In the genomic region with DNA sequence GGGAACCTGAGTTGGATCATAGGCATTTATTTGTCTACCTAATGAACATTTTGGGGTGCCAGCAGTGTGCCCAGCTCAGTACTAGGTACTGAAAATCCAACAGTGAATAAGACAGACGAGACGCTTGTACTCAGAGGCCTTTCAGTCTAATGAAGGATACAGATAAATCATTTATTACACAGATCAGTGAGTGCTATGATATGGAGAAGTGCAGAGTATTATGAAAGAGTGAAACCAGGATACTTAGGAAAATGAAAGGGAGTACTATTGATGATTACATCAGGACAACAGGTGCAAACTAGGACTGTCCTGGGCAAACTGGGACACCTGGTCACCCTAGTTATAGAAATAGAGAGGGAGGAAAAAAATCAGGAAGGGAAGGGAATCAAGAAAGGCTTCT, we compare ENCODE assay signal across 38 cellular contexts.
"Had no signal": no experiment of that assay in that cellular context is flagged by ENCODE, and none has a peak within 500 bp of the region (broad histone marks: within the 10 kb centered on the region; RNA-seq: fewer than 3 reads in every experiment).

No MANE protein-coding gene starts in this region.

- H3K27ac Mint-ChIP-seq: activated naive CD4-positive, alpha-beta T cell treated with anti-CD3 and anti-CD28 coated beads for 36 hours; activated naive CD4-positive, alpha-beta T cell treated with anti-CD3 and anti-CD28 coated beads, Interleukin-2, amount 10 ng/mL, durations not matched to agents 7 days and 5 days; activated naive CD4-positive, alpha-beta T cell treated with anti-CD3 and anti-CD28 coated beads, Interleukin-2, amount 50 U/mL, for 24 hours; activated naive CD4-positive, alpha-beta T cell treated with anti-CD3 and anti-CD28 coated beads, Interleukin-2, amount 50 U/mL, for 72 hours; activated naive CD8-positive, alpha-beta T cell; activated naive CD8-positive, alpha-beta T cell treated with anti-CD3 and anti-CD28 coated beads for 36 hours; activated naive CD8-positive, alpha-beta T cell treated with anti-CD3 and anti-CD28 coated beads, Interleukin-2, amount 10 ng/mL, durations not matched to agents 7 days and 5 days; activated naive CD8-positive, alpha-beta T cell treated with anti-CD3 and anti-CD28 coated beads, Interleukin-2, amount 50 U/mL, for 24 hours; activated T-cell treated with anti-CD3 and anti-CD28 coated beads, Interleukin-2, amount 50 U/mL, for 24 hours; activated T-cell treated with anti-CD3 and anti-CD28 coated beads, Interleukin-2, amount 50 U/mL, for 72 hours; activated T-helper 1 cell treated with anti-CD3 and anti-CD28 coated beads, Interleukin-12 subunit alpha, Interleukin-12 subunit beta, Interleukin-2, Interleukin-4 antibody, amounts not matched to agents 30 ng/mL and 10 ng/mL and 1 ng/mL, durations not matched to agents 14 hours and 24 hours and 36 hours; activated T-helper 17 cell treated with anti-CD3 and anti-CD28 coated beads, Interleukin-2, amount 50 U/mL, for 72 hours; activated T-helper 2 cell treated with anti-CD3 and anti-CD28 coated beads, Interferon-gamma antibody, Interleukin-2, Interleukin-4, amounts not matched to agents 10 μg/mL and 5 μg/mL and 100 μg/mL, durations not matched to agents 14 hours and 24 hours and 36 hours had no signal

- H3K27me3 Mint-ChIP-seq: activated naive CD4-positive, alpha-beta T cell treated with anti-CD3 and anti-CD28 coated beads, Interleukin-2, amount 10 ng/mL, durations not matched to agents 7 days and 5 days; activated naive CD4-positive, alpha-beta T cell treated with anti-CD3 and anti-CD28 coated beads, Interleukin-2, amount 50 U/mL, for 24 hours; activated naive CD8-positive, alpha-beta T cell treated with anti-CD3 and anti-CD28 coated beads, Interleukin-2, amount 50 U/mL, for 24 hours; activated T-cell treated with anti-CD3 and anti-CD28 coated beads, Interleukin-2, amount 50 U/mL, for 24 hours had no signal

- H3K27ac ChIP-seq: adrenal gland, ascending aorta, body of pancreas, brain microvascular endothelial cell, breast epithelium, cardiac muscle cell had no signal

- H3K4me1 ChIP-seq: adrenal gland, body of pancreas, breast epithelium had no signal

- H3K9me3 ChIP-seq: adrenal gland, ascending aorta, body of pancreas, breast epithelium had no signal

- H3K36me3 Mint-ChIP-seq: activated naive CD4-positive, alpha-beta T cell treated with anti-CD3 and anti-CD28 coated beads, Interleukin-2, amount 10 ng/mL, durations not matched to agents 7 days and 5 days; activated naive CD4-positive, alpha-beta T cell treated with anti-CD3 and anti-CD28 coated beads, Interleukin-2, amount 50 U/mL, for 24 hours; activated naive CD4-positive, alpha-beta T cell treated with anti-CD3 and anti-CD28 coated beads, Interleukin-2, amount 50 U/mL, for 72 hours; activated naive CD8-positive, alpha-beta T cell; activated naive CD8-positive, alpha-beta T cell treated with anti-CD3 and anti-CD28 coated beads for 36 hours; activated naive CD8-positive, alpha-beta T cell treated with anti-CD3 and anti-CD28 coated beads, Interleukin-2, amount 10 ng/mL, durations not matched to agents 7 days and 5 days; brain had no signal

- DNase-seq: activated effector memory CD4-positive, alpha-beta T cell treated with anti-CD3 and anti-CD28 coated beads, Interleukin-2, amount 50 U/mL, for 16 hours; activated effector memory CD4-positive, alpha-beta T cell treated with Interleukin-2 at 50 U/mL for 16 hours; activated gamma-delta T cell; activated gamma-delta T cell treated with Interleukin-2 at 50 U/mL for 16 hours; activated naive CD4-positive, alpha-beta T cell; activated naive CD4-positive, alpha-beta T cell treated with anti-CD3 and anti-CD28 coated beads for 36 hours; activated naive CD4-positive, alpha-beta T cell treated with anti-CD3 and anti-CD28 coated beads, Interleukin-2, amount 10 ng/mL, durations not matched to agents 7 days and 5 days; activated naive CD4-positive, alpha-beta T cell treated with anti-CD3 and anti-CD28 coated beads, Interleukin-2, amount 50 U/mL, for 16 hours; activated naive CD4-positive, alpha-beta T cell treated with Interleukin-2 at 50 U/mL for 16 hours; activated naive CD8-positive, alpha-beta T cell treated with anti-CD3 and anti-CD28 coated beads for 36 hours; activated naive CD8-positive, alpha-beta T cell treated with anti-CD3 and anti-CD28 coated beads, Interleukin-2, amount 10 ng/mL, durations not matched to agents 7 days and 5 days; activated naive CD8-positive, alpha-beta T cell treated with anti-CD3 and anti-CD28 coated beads, Interleukin-2, amount 50 U/mL, for 24 hours; activated T-cell treated with anti-CD3 and anti-CD28 coated beads, Interleukin-2, amount 50 U/mL, for 1 hour; activated T-cell treated with anti-CD3 and anti-CD28 coated beads, Interleukin-2, amount 50 U/mL, for 24 hours; activated T-cell treated with anti-CD3 and anti-CD28 coated beads, Interleukin-2, amount 50 U/mL, for 4 hours; activated T-cell treated with anti-CD3 and anti-CD28 coated beads, Interleukin-2, amount 50 U/mL, for 48 hours; activated T-cell treated with anti-CD3 and anti-CD28 coated beads, Interleukin-2, amount 50 U/mL, for 72 hours; adrenal gland; amniotic stem cell; amygdala; anterior cingulate cortex; aorta; body of pancreas; brain microvascular endothelial cell; caudate nucleus; central memory CD4-positive, alpha-beta T cell; cerebellar nuclear complex had no signal

- H3K9me3 Mint-ChIP-seq: activated naive CD4-positive, alpha-beta T cell treated with anti-CD3 and anti-CD28 coated beads for 36 hours; activated naive CD4-positive, alpha-beta T cell treated with anti-CD3 and anti-CD28 coated beads, Interleukin-2, amount 10 ng/mL, durations not matched to agents 7 days and 5 days; activated naive CD4-positive, alpha-beta T cell treated with anti-CD3 and anti-CD28 coated beads, Interleukin-2, amount 50 U/mL, for 24 hours; activated naive CD4-positive, alpha-beta T cell treated with anti-CD3 and anti-CD28 coated beads, Interleukin-2, amount 50 U/mL, for 72 hours; activated naive CD8-positive, alpha-beta T cell treated with anti-CD3 and anti-CD28 coated beads for 36 hours; activated naive CD8-positive, alpha-beta T cell treated with anti-CD3 and anti-CD28 coated beads, Interleukin-2, amount 10 ng/mL, durations not matched to agents 7 days and 5 days; activated naive CD8-positive, alpha-beta T cell treated with anti-CD3 and anti-CD28 coated beads, Interleukin-2, amount 50 U/mL, for 24 hours; activated T-cell treated with anti-CD3 and anti-CD28 coated beads, Interleukin-2, amount 50 U/mL, for 24 hours; activated T-cell treated with anti-CD3 and anti-CD28 coated beads, Interleukin-2, amount 50 U/mL, for 4 hours; activated T-cell treated with anti-CD3 and anti-CD28 coated beads, Interleukin-2, amount 50 U/mL, for 72 hours; activated T-helper 1 cell treated with anti-CD3 and anti-CD28 coated beads, Interleukin-12 subunit alpha, Interleukin-12 subunit beta, Interleukin-2, Interleukin-4 antibody, amounts not matched to agents 30 ng/mL and 10 ng/mL and 1 ng/mL, durations not matched to agents 14 hours and 24 hours and 36 hours; activated T-helper 17 cell treated with anti-CD3 and anti-CD28 coated beads, Interleukin-2, amount 50 U/mL, for 72 hours; activated T-helper 2 cell treated with anti-CD3 and anti-CD28 coated beads, Interferon-gamma antibody, Interleukin-2, Interleukin-4, amounts not matched to agents 10 μg/mL and 5 μg/mL and 100 μg/mL, durations not matched to agents 14 hours and 24 hours and 36 hours; central memory CD8-positive, alpha-beta T cell had no signal

- H3K36me3 ChIP-seq: adrenal gland, ascending aorta, brain microvascular endothelial cell, breast epithelium, cardiac muscle cell had no signal

- ATAC-seq: activated naive CD4-positive, alpha-beta T cell treated with anti-CD3 and anti-CD28 coated beads, Interleukin-2, amount 50 U/mL, for 72 hours; activated naive CD8-positive, alpha-beta T cell treated with anti-CD3 and anti-CD28 coated beads, Interleukin-2, amount 50 U/mL, for 24 hours; activated T-cell treated with anti-CD3 and anti-CD28 coated beads, Interleukin-2, amount 50 U/mL, for 4 hours; activated T-cell treated with anti-CD3 and anti-CD28 coated beads, Interleukin-2, amount 50 U/mL, for 72 hours; activated T-helper 17 cell treated with anti-CD3 and anti-CD28 coated beads, Interleukin-2, amount 50 U/mL, for 72 hours; body of pancreas had no signal

- H3K4me3 Mint-ChIP-seq: activated naive CD4-positive, alpha-beta T cell treated with anti-CD3 and anti-CD28 coated beads for 36 hours; activated naive CD4-positive, alpha-beta T cell treated with anti-CD3 and anti-CD28 coated beads, Interleukin-2, amount 10 ng/mL, durations not matched to agents 7 days and 5 days; activated naive CD4-positive, alpha-beta T cell treated with anti-CD3 and anti-CD28 coated beads, Interleukin-2, amount 50 U/mL, for 24 hours; activated naive CD8-positive, alpha-beta T cell; activated naive CD8-positive, alpha-beta T cell treated with anti-CD3 and anti-CD28 coated beads for 36 hours; activated naive CD8-positive, alpha-beta T cell treated with anti-CD3 and anti-CD28 coated beads, Interleukin-2, amount 10 ng/mL, durations not matched to agents 7 days and 5 days; activated naive CD8-positive, alpha-beta T cell treated with anti-CD3 and anti-CD28 coated beads, Interleukin-2, amount 50 U/mL, for 24 hours; activated T-cell treated with anti-CD3 and anti-CD28 coated beads, Interleukin-2, amount 50 U/mL, for 24 hours; activated T-cell treated with anti-CD3 and anti-CD28 coated beads, Interleukin-2, amount 50 U/mL, for 4 hours; activated T-cell treated with anti-CD3 and anti-CD28 coated beads, Interleukin-2, amount 50 U/mL, for 72 hours; activated T-helper 1 cell treated with anti-CD3 and anti-CD28 coated beads, Interleukin-12 subunit alpha, Interleukin-12 subunit beta, Interleukin-2, Interleukin-4 antibody, amounts not matched to agents 30 ng/mL and 10 ng/mL and 1 ng/mL, durations not matched to agents 14 hours and 24 hours and 36 hours; activated T-helper 17 cell treated with anti-CD3 and anti-CD28 coated beads, Interleukin-2, amount 50 U/mL, for 72 hours; brain; central memory CD8-positive, alpha-beta T cell had no signal

- H3K27me3 ChIP-seq: adrenal gland, ascending aorta, body of pancreas, brain microvascular endothelial cell, breast epithelium, cardiac muscle cell had no signal

- H3K4me1 Mint-ChIP-seq: activated naive CD4-positive, alpha-beta T cell treated with anti-CD3 and anti-CD28 coated beads, Interleukin-2, amount 10 ng/mL, durations not matched to agents 7 days and 5 days; activated naive CD4-positive, alpha-beta T cell treated with anti-CD3 and anti-CD28 coated beads, Interleukin-2, amount 50 U/mL, for 24 hours; activated naive CD8-positive, alpha-beta T cell treated with anti-CD3 and anti-CD28 coated beads for 36 hours; activated naive CD8-positive, alpha-beta T cell treated with anti-CD3 and anti-CD28 coated beads, Interleukin-2, amount 10 ng/mL, durations not matched to agents 7 days and 5 days; activated naive CD8-positive, alpha-beta T cell treated with anti-CD3 and anti-CD28 coated beads, Interleukin-2, amount 50 U/mL, for 24 hours; activated T-helper 17 cell treated with anti-CD3 and anti-CD28 coated beads, Interleukin-2, amount 50 U/mL, for 72 hours; central memory CD8-positive, alpha-beta T cell had no signal

- H3K4me3 ChIP-seq: adrenal gland, ascending aorta, body of pancreas, breast epithelium, cardiac muscle cell had no signal
